In genomic region chr1:47469910-47470309, GRCh38 we compare ENCODE assay signal across 2 cellular contexts.
TF ChIP-seq lines count a peak whose summit lies in the region.

No MANE protein-coding gene starts in this region.

TF ChIP-seq in GM23338, 12 proteins besides CTCF, POLR2A, EP300 and RAD21:
- TF ChIP-seq ZNF331 (CRISPR knock-in tag; IDR thresholded peaks at IDR 0.05; ENCODE audit: low read depth) (no peak), STAT1 (IDR thresholded peaks at IDR 0.05; ENCODE audit: unreplicated experiment) (no peak), REST (IDR thresholded peaks at IDR 0.05; ENCODE audit: unreplicated experiment) (no peak), ZNF462 (CRISPR knock-in tag; IDR thresholded peaks at IDR 0.05) (no peak)
TF ChIP-seq in GM23338: peak in this region for 0.

TF ChIP-seq in GM12878, 131 proteins besides CTCF, POLR2A, EP300 and RAD21:
- TF ChIP-seq HCFC1 (IDR thresholded peaks at IDR 0.05; ENCODE audit: low read length) (no peak), PBX3 (IDR thresholded peaks at IDR 0.05; ENCODE audit: insufficient replicate concordance, low read depth, low read length) (no peak), NFIC (IDR thresholded peaks at IDR 0.05; ENCODE audit: low read depth, low read length) (no peak), CHD1 (IDR thresholded peaks at IDR 0.05; ENCODE audit: low read depth, low read length) (no peak), USF2 (IDR thresholded peaks at IDR 0.05; ENCODE audit: borderline replicate concordance, low read depth, low read length) (no peak), ZNF274 (IDR thresholded peaks at IDR 0.05; ENCODE audit: insufficient read depth, insufficient read length) (no peak), CBX3 (IDR thresholded peaks at IDR 0.05; ENCODE audit: borderline replicate concordance, low read depth) (no peak), IRF4 (IDR thresholded peaks at IDR 0.05; ENCODE audit: low read depth, low read length) (no peak), TARDBP (IDR thresholded peaks at IDR 0.05; ENCODE audit: borderline replicate concordance) (no peak), NKRF (conservative IDR thresholded peaks at IDR 0.05) (no peak), NR2F1 (conservative IDR thresholded peaks at IDR 0.05) (no peak)
